Comparison of ENCODE assay signal across 27 cellular contexts in genomic region chr5:36161317-36161716, GRCh38. TPM values are rescaled to one million over a fixed set of nuclear protein-coding genes. Genes with fewer than 3 reads are reported as not detected.
DNase-seq lines count a peak whose midpoint lies in the region; ATAC-seq, FAIRE-seq and TF ChIP-seq lines count a peak whose summit lies in the region.
"Had no signal": no experiment of that assay in that cellular context is flagged by ENCODE, and none has a peak within 500 bp of the region (broad histone marks: within the 10 kb centered on the region; RNA-seq: fewer than 3 reads in every experiment).

No MANE protein-coding gene starts in this region.

- ATAC-seq in activated T-cell treated with anti-CD3 and anti-CD28 coated beads, Interleukin-2, amount 50 U/mL, for 72 hours (replicated peaks in 1 of 2) = no peak
- no peak for ATAC-seq in activated T-cell treated with anti-CD3 and anti-CD28 coated beads, Interleukin-2, amount 50 U/mL, for 4 hours
- no peak for ATAC-seq in GM18505 (IDR thresholded peaks at IDR 0.05; ENCODE audit: unreplicated experiment)
- ATAC-seq: CD8-positive, alpha-beta T cell; Panc1; Right ventricle myocardium inferior had no signal

- H3K27me3 ChIP-seq in small intestine (ENCODE audit: control insufficient read depth in 2 of 2, insufficient read depth in 2 of 2, low read length in 2 of 2) (no peaks in the 10 kb centered on the region), tibial nerve (no peaks in the 10 kb centered on the region)
- H3K27me3 ChIP-seq: BLaER1 had no signal

- peaks cover 2 to 3% of the 10 kb centered on the region in 2 donors for H3K4me1 ChIP-seq in small intestine (ENCODE audit: control insufficient read depth in 2 of 2, insufficient read depth in 1 of 2, low read depth in 1 of 2, low read length in 1 of 2)
- H3K4me1 ChIP-seq in tibial nerve = peaks cover 0 to 13% (median 0%) of the 10 kb centered on the region in 4 donors

- no peak overlapping the region for H3K4me3 Mint-ChIP-seq in activated T-cell treated with anti-CD3 and anti-CD28 coated beads, Interleukin-2, amount 50 U/mL, for 72 hours
- H3K4me3 Mint-ChIP-seq in activated T-cell treated with anti-CD3 and anti-CD28 coated beads, Interleukin-2, amount 50 U/mL, for 4 hours = no peak overlapping the region
- H3K4me3 Mint-ChIP-seq in glutamatergic neuron (ENCODE audit: unreplicated experiment) = no peak overlapping the region
- H3K4me3 Mint-ChIP-seq in activated naive CD4-positive, alpha-beta T cell treated with anti-CD3 and anti-CD28 coated beads, Interleukin-2, amount 10 ng/mL, durations not matched to agents 7 days and 5 days = no peak overlapping the region
- H3K4me3 Mint-ChIP-seq: CD8-positive, alpha-beta T cell; HFFc6 had no signal

- H3K27me3 Mint-ChIP-seq in activated T-cell treated with anti-CD3 and anti-CD28 coated beads, Interleukin-2, amount 50 U/mL, for 72 hours (ENCODE audit: low read depth) = no peaks in the 10 kb centered on the region
- no peaks in the 10 kb centered on the region for H3K27me3 Mint-ChIP-seq in activated T-cell treated with anti-CD3 and anti-CD28 coated beads, Interleukin-2, amount 50 U/mL, for 4 hours (ENCODE audit: low read depth)
- peaks cover 2% of the 10 kb centered on the region for H3K27me3 Mint-ChIP-seq in glutamatergic neuron (ENCODE audit: unreplicated experiment)
- H3K27me3 Mint-ChIP-seq in activated naive CD4-positive, alpha-beta T cell treated with anti-CD3 and anti-CD28 coated beads, Interleukin-2, amount 10 ng/mL, durations not matched to agents 7 days and 5 days = no peaks in the 10 kb centered on the region

- CTCF ChIA-PET in RWPE1 (lab: Yijun Ruan, JAX) = interaction anchor here (0.5 kb wide), 1 partner anchor 387 kb away, joined by 4 read pairs; no protein-coding TSS in a partner anchor
- CTCF ChIA-PET in activated naive CD4-positive, alpha-beta T cell treated with anti-CD3 and anti-CD28 coated beads, Interleukin-2, amount 10 ng/mL, durations not matched to agents 7 days and 5 days (lab: Charles Lee) = interaction anchor here (0.6 to 1.5 kb wide), 2 partner anchors 9 to 359 kb away, joined by 3 to 4 read pairs; no protein-coding TSS in a partner anchor

- TF ChIP-seq EP300 in tibial nerve (IDR thresholded peaks at IDR 0.05) = no peak

- no peak overlapping the region for H3K27ac ChIP-seq in RWPE1
- H3K27ac ChIP-seq in small intestine (ENCODE audit: low read depth in 1 of 2, low read length in 1 of 2) = peak overlapping the region; percentile 6 to 14
- no peak overlapping the region for H3K27ac ChIP-seq in tibial nerve
- H3K27ac ChIP-seq: BLaER1, HL-60 had no signal

- peak overlapping the region; percentile 29 for H3K27ac Mint-ChIP-seq in activated T-cell treated with anti-CD3 and anti-CD28 coated beads, Interleukin-2, amount 50 U/mL, for 72 hours
- H3K27ac Mint-ChIP-seq in glutamatergic neuron (ENCODE audit: unreplicated experiment) = peak overlapping the region; percentile 35
- no peak overlapping the region for H3K27ac Mint-ChIP-seq in activated naive CD4-positive, alpha-beta T cell treated with anti-CD3 and anti-CD28 coated beads, Interleukin-2, amount 10 ng/mL, durations not matched to agents 7 days and 5 days
- H3K27ac Mint-ChIP-seq: CD8-positive, alpha-beta T cell had no signal

- 25 to 68% (median 45%) methylated on average over 3 of the region's 3 CpGs for WGBS in small intestine, 3 donors
- WGBS in tibial nerve, 2 donors = 93% methylated on average over 3 of the region's 3 CpGs

- no peaks in the 10 kb centered on the region for H3K9me3 ChIP-seq in small intestine (ENCODE audit: control insufficient read depth, low read depth)
- H3K9me3 ChIP-seq in tibial nerve = no peaks in the 10 kb centered on the region
- H3K9me3 ChIP-seq: BLaER1 had no signal

- H3K36me3 ChIP-seq in small intestine (ENCODE audit: control insufficient read depth in 2 of 2, insufficient read depth in 2 of 2, low read length in 2 of 2) (peaks cover 3 to 4% of the 10 kb centered on the region in 2 donors), tibial nerve (peaks cover 0 to 95% (median 0%) of the 10 kb centered on the region in 3 donors)

- H3K36me3 Mint-ChIP-seq in activated T-cell treated with anti-CD3 and anti-CD28 coated beads, Interleukin-2, amount 50 U/mL, for 72 hours (ENCODE audit: insufficient read depth in 2 of 2) = peaks cover 7 to 28% of the 10 kb centered on the region in 2 donors
- H3K36me3 Mint-ChIP-seq in activated T-cell treated with anti-CD3 and anti-CD28 coated beads, Interleukin-2, amount 50 U/mL, for 4 hours (ENCODE audit: insufficient read depth) = peaks cover 62% of the 10 kb centered on the region
- H3K36me3 Mint-ChIP-seq in glutamatergic neuron (ENCODE audit: unreplicated experiment) = peaks cover 7% of the 10 kb centered on the region
- peaks cover 66% of the 10 kb centered on the region for H3K36me3 Mint-ChIP-seq in activated naive CD4-positive, alpha-beta T cell treated with anti-CD3 and anti-CD28 coated beads, Interleukin-2, amount 10 ng/mL, durations not matched to agents 7 days and 5 days

- no peak for TF ChIP-seq POLR2A in tibial nerve (IDR thresholded peaks at IDR 0.05)
- no peak for TF ChIP-seq POLR2A in GM18505 (IDR thresholded peaks at IDR 0.05; ENCODE audit: borderline replicate concordance, extremely low read depth, insufficient read depth, insufficient read length)

- peaks cover 24% of the 10 kb centered on the region for H3K4me1 Mint-ChIP-seq in activated T-cell treated with anti-CD3 and anti-CD28 coated beads, Interleukin-2, amount 50 U/mL, for 72 hours (ENCODE audit: low read depth)
- peaks cover 14% of the 10 kb centered on the region for H3K4me1 Mint-ChIP-seq in activated T-cell treated with anti-CD3 and anti-CD28 coated beads, Interleukin-2, amount 50 U/mL, for 4 hours (ENCODE audit: low read depth)
- H3K4me1 Mint-ChIP-seq in glutamatergic neuron (ENCODE audit: low read depth, unreplicated experiment) = peaks cover 36% of the 10 kb centered on the region
- H3K4me1 Mint-ChIP-seq in activated naive CD4-positive, alpha-beta T cell treated with anti-CD3 and anti-CD28 coated beads, Interleukin-2, amount 10 ng/mL, durations not matched to agents 7 days and 5 days = peaks cover 30% of the 10 kb centered on the region

- no peak overlapping the region for H3K4me3 ChIP-seq in small intestine (ENCODE audit: low read depth in 1 of 2, low read length in 2 of 2)
- no peak overlapping the region for H3K4me3 ChIP-seq in tibial nerve
- H3K4me3 ChIP-seq: BLaER1 had no signal

- no peak for DNase-seq in activated T-cell treated with anti-CD3 and anti-CD28 coated beads, Interleukin-2, amount 50 U/mL, for 72 hours
- DNase-seq in activated T-cell treated with anti-CD3 and anti-CD28 coated beads, Interleukin-2, amount 50 U/mL, for 4 hours = no peak
- DNase-seq in RWPE1 (ENCODE audit: low spot score) (peak; percentile 34), glutamatergic neuron (no peak), small intestine (peak; percentile 82), tibial nerve (ENCODE audit: low spot score in 2 of 2) (no peak)
- no peak for DNase-seq in activated naive CD4-positive, alpha-beta T cell treated with anti-CD3 and anti-CD28 coated beads, Interleukin-2, amount 10 ng/mL, durations not matched to agents 7 days and 5 days
- DNase-seq: CD8-positive, alpha-beta T cell; DMS53; H7; HFFc6; IMR-90; Karpas-422; MM.1S; NCI-H1092; NCI-H146; NCI-H2029 treated with DMSO at 0.1 percent for 48 hours; NCI-H2171; NCI-H446 had no signal

- no peak for FAIRE-seq in small intestine (lab: Jason Lieb, UNC)
- FAIRE-seq: A204.1, GM12891, GM18507 had no signal

- H3K9me3 Mint-ChIP-seq in activated T-cell treated with anti-CD3 and anti-CD28 coated beads, Interleukin-2, amount 50 U/mL, for 72 hours = no peaks in the 10 kb centered on the region
- H3K9me3 Mint-ChIP-seq in activated T-cell treated with anti-CD3 and anti-CD28 coated beads, Interleukin-2, amount 50 U/mL, for 4 hours = no peaks in the 10 kb centered on the region
- no peaks in the 10 kb centered on the region for H3K9me3 Mint-ChIP-seq in glutamatergic neuron (ENCODE audit: unreplicated experiment)
- H3K9me3 Mint-ChIP-seq in activated naive CD4-positive, alpha-beta T cell treated with anti-CD3 and anti-CD28 coated beads, Interleukin-2, amount 10 ng/mL, durations not matched to agents 7 days and 5 days = no peaks in the 10 kb centered on the region
- H3K9me3 Mint-ChIP-seq: CD8-positive, alpha-beta T cell; HFFc6 had no signal

- TF ChIP-seq CTCF in RWPE1 (conservative IDR thresholded peaks at IDR 0.05; ENCODE audit: low read depth) (no peak), glutamatergic neuron (IDR thresholded peaks at IDR 0.05; ENCODE audit: partially characterized antibody, unreplicated experiment) (no peak), tibial nerve (IDR thresholded peaks at IDR 0.05) (no peak)

- POLR2A ChIA-PET in RWPE1 (lab: Yijun Ruan, JAX; ENCODE audit: low non-redundant PET) = no interaction called here

RNA-seq across cellular contexts. Expression of gene SKP2, which starts 9.4 kb away (rescaled TPM):
- total RNA-seq in activated T-cell treated with anti-CD3 and anti-CD28 coated beads, Interleukin-2, amount 50 U/mL, for 72 hours = 10 to 100 TPM; 25.3 to 36.8 TPM
- 10 to 100 TPM; 31.2 to 43.2 (median 31.2) TPM for total RNA-seq in activated T-cell treated with anti-CD3 and anti-CD28 coated beads, Interleukin-2, amount 50 U/mL, for 4 hours
- total RNA-seq in glutamatergic neuron (ENCODE audit: unreplicated experiment) (47.8 TPM), tibial nerve (10 to 100 TPM; 12.0 to 20.1 (median 14.7) TPM)
- polyA plus RNA-seq in small intestine = 10 to 100 TPM in 1 of 3 donors, 1 to 10 TPM in 2; 1.4 to 10.0 (median 5.8) TPM

RNA-seq across cellular contexts. Expression of gene LMBRD2, which starts 9.6 kb away (rescaled TPM):
- total RNA-seq in activated T-cell treated with anti-CD3 and anti-CD28 coated beads, Interleukin-2, amount 50 U/mL, for 72 hours = 10 to 100 TPM; 15.8 to 17.6 TPM
- total RNA-seq in activated T-cell treated with anti-CD3 and anti-CD28 coated beads, Interleukin-2, amount 50 U/mL, for 4 hours = 1 to 10 TPM; 6.7 to 8.7 (median 6.8) TPM
- total RNA-seq in glutamatergic neuron (ENCODE audit: unreplicated experiment) (32.8 TPM), tibial nerve (10 to 100 TPM in 3 of 4 donors, 1 to 10 TPM in 1; 9.0 to 29.7 (median 15.6) TPM)
- 1 to 10 TPM; 1.6 to 4.7 (median 2.2) TPM for polyA plus RNA-seq in small intestine

Comparison
In these comparisons a context has a peak if more than half of its experiments do, and no peak if none do; other contexts are left out.
1. DNase-seq: peak in RWPE1 (single experiment) and small intestine (single experiment); none in activated T-cell treated with anti-CD3 and anti-CD28 coated beads, Interleukin-2, amount 50 U/mL, for 72 hours (0 of 2), activated T-cell treated with anti-CD3 and anti-CD28 coated beads, Interleukin-2, amount 50 U/mL, for 4 hours (single experiment), glutamatergic neuron (single experiment), tibial nerve (0 of 2) and activated naive CD4-positive, alpha-beta T cell treated with anti-CD3 and anti-CD28 coated beads, Interleukin-2, amount 10 ng/mL, durations not matched to agents 7 days and 5 days (single experiment).
2. H3K27ac ChIP-seq: peak in small intestine (2 of 2); none in RWPE1 (single experiment) and tibial nerve (0 of 4).